ENCODE assay signal across 3 cellular contexts in the genomic region with DNA sequence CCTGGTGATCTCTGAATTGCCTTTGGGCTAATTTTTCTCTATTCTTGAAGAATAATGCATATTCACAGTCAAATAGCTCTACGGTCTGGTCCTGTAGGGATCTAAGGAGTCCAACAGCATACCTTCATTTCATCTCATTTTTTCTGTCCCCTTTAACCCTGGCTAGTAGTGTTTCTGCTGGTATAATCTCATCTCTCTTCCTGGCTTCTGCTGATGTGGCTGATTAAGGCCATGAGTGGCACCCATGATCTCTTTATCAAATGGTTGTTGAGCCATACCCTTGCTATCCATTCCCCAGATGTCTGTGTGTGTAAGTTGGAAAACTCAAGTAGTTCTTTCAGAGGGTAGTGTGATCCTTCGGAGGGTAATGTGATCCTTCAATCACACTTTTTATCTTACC.
"Had no signal": no experiment of that assay in that cellular context is flagged by ENCODE, and none has a peak within 500 bp of the region (broad histone marks: within the 10 kb centered on the region; RNA-seq: fewer than 3 reads in every experiment).

No MANE protein-coding gene starts in this region.

- DNase-seq: GDM1, GF-D8 had no signal

- ATAC-seq: GM12878 had no signal

- H3K4me3 ChIP-seq: GM12878 had no signal
